Comparison of ENCODE assay signal across 18 cellular contexts in the genomic region with DNA sequence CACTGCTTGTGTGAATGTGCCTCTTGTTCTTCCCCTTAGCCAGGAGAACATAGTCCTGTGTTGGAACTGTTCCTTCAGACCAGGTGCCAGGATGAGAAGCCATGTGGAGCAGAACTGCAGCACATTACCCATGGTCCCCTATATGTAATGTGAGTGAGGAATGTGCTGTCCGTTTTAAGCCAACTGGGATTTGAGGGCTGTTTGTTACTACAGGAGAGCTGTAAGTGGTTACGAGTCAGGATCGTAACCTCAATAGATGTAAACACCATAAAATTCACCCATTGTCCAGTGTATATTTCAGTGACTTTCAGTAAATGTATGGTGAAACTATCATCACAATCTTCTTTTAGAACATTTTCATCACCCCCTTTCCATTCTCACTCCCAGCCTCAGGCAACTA. TPM values are rescaled to one million over a fixed set of nuclear protein-coding genes. Genes with fewer than 3 reads are reported as not detected.
DNase-seq lines count a peak whose midpoint lies in the region; ATAC-seq and TF ChIP-seq lines count a peak whose summit lies in the region.
"Had no signal": no experiment of that assay in that cellular context is flagged by ENCODE, and none has a peak within 500 bp of the region (broad histone marks: within the 10 kb centered on the region; RNA-seq: fewer than 3 reads in every experiment).

No MANE protein-coding gene starts in this region.

- no peaks in the 10 kb centered on the region for H3K36me3 ChIP-seq in PC-3 (ENCODE audit: low read depth, low read length)
- H3K36me3 ChIP-seq in effector memory CD4-positive, alpha-beta T cell (ENCODE audit: control insufficient read depth, insufficient read depth, low read length) = peaks cover 3% of the 10 kb centered on the region

- peak overlapping the region; percentile 24 for H3K27ac ChIP-seq in PC-3 (ENCODE audit: low read length)
- no peak overlapping the region for H3K27ac ChIP-seq in effector memory CD4-positive, alpha-beta T cell (ENCODE audit: insufficient read depth, low read length, poor library complexity, severe bottlenecking)
- H3K27ac ChIP-seq: KMS-11 had no signal

- no peaks in the 10 kb centered on the region for H3K9me3 ChIP-seq in PC-3 (ENCODE audit: low read length)
- H3K9me3 ChIP-seq in effector memory CD4-positive, alpha-beta T cell (ENCODE audit: control insufficient read depth, low read length) = no peaks in the 10 kb centered on the region
- H3K9me3 ChIP-seq: HAP-1 had no signal

- DNase-seq in ELR (ENCODE audit: low read depth) (peak; percentile 65), PC-3 (peak; percentile 71), fibroblast of peridontal ligament (ENCODE audit: extremely low read depth) (peak; percentile 31), skeletal muscle cell (ENCODE audit: low read depth) (peak; percentile 41), NCI-H1694 treated with DMSO at 0.1 percent for 48 hours (lab: John Stamatoyannopoulos, UW) (no peak), SKM-1 (lab: John Stamatoyannopoulos, UW; ENCODE audit: unreplicated experiment) (no peak), amygdala (lab: John Stamatoyannopoulos, UW) (no peak)
- no peak for DNase-seq in effector memory CD4-positive, alpha-beta T cell
- DNase-seq: AML-193, DMS 273 treated with DMSO at 0.1 percent for 48 hours, NCI-H1105 treated with DMSO at 0.1 percent for 48 hours, NCI-H187, NCI-H345, NCI-H69, SHP77 treated with DMSO at 0.1 percent for 48 hours had no signal

- no peaks in the 10 kb centered on the region for H3K9me2 ChIP-seq in PC-3 (replicated peaks; ENCODE audit: low read length)

- H3K4me2 ChIP-seq in PC-3 (ENCODE audit: low read length) = no peak overlapping the region
- H3K4me2 ChIP-seq: KMS-11 had no signal

- no peaks in the 10 kb centered on the region for H3F3A ChIP-seq in PC-3 (ENCODE audit: low read length, unreplicated experiment)

- TF ChIP-seq CTCF in PC-3 (conservative IDR thresholded peaks at IDR 0.05; ENCODE audit: low read depth, low read length) = no peak

- no peaks in the 10 kb centered on the region for H3K27me3 ChIP-seq in PC-3 (ENCODE audit: low read length)
- no peaks in the 10 kb centered on the region for H3K27me3 ChIP-seq in effector memory CD4-positive, alpha-beta T cell (replicated peaks; ENCODE audit: control insufficient read depth, insufficient read depth, low read length, poor library complexity, severe bottlenecking)

- H3K4me3 ChIP-seq in PC-3 (ENCODE audit: low read length) (no peak overlapping the region), skeletal muscle cell (ENCODE audit: low read depth, low read length) (no peak overlapping the region)
- no peak overlapping the region for H3K4me3 ChIP-seq in effector memory CD4-positive, alpha-beta T cell (ENCODE audit: insufficient read depth, low read depth, low read length, poor library complexity, severe bottlenecking)
- H3K4me3 ChIP-seq: HAP-1 had no signal

- ATAC-seq in PC-3 = peak; percentile 97
- ATAC-seq: SK-N-SH treated with all-trans-retinoic acid at 6 μM for 48 hours had no signal

- no TSS peak for BruUV-seq in PC-3 (replicated peaks; lab: Mats Ljungman, UMichigan)

- intact Hi-C loops in PC-3 (cut with micrococcal nuclease) = no loop called here

- H4K20me1 ChIP-seq in PC-3 (ENCODE audit: low read length) = no peaks in the 10 kb centered on the region

- no peak overlapping the region for H2AFZ ChIP-seq in PC-3 (ENCODE audit: low read length)

- H3K9ac ChIP-seq in PC-3 (ENCODE audit: low read length) = no peak overlapping the region
- H3K9ac ChIP-seq: KMS-11 had no signal

- H3K79me2 ChIP-seq in PC-3 (ENCODE audit: low read length) = no peaks in the 10 kb centered on the region

- CTCF ChIA-PET in PC-3 (lab: Charles Lee) = interaction anchor here (1.1 kb wide), 1 partner anchor 65 kb away, joined by 3 read pairs; no protein-coding TSS in a partner anchor

- POLR2A ChIA-PET in PC-3 (lab: Charles Lee; ENCODE audit: unreplicated experiment) = interaction anchor here (0.6 kb wide), 1 partner anchor 37 kb away, joined by 3 read pairs; no protein-coding TSS in a partner anchor

- H3K4me1 ChIP-seq in PC-3 (ENCODE audit: insufficient read depth, low read length) = peaks cover 6% of the 10 kb centered on the region; the same call in 1 of the 2 replicates
- no peaks in the 10 kb centered on the region for H3K4me1 ChIP-seq in effector memory CD4-positive, alpha-beta T cell (ENCODE audit: control insufficient read depth, insufficient read depth, low read length, poor library complexity, severe bottlenecking)

RNA-seq across cellular contexts. Expression of gene SCAP, which starts 10.1 kb away (rescaled TPM):
- total RNA-seq in PC-3 (2014; rRNA removed) = 84.7 and 95.6 TPM in 2 replicates

RNA-seq across cellular contexts. Expression of gene ELP6, which starts 27.7 kb away (rescaled TPM):
- total RNA-seq in PC-3 (2014; rRNA removed) = 64.5 and 97.9 TPM in 2 replicates

Comparison
In these comparisons a context has a peak if more than half of its experiments do, and no peak if none do; other contexts are left out.
1. DNase-seq: peak in ELR (single experiment), PC-3 (single experiment), fibroblast of peridontal ligament (single experiment) and skeletal muscle cell (single experiment); none in NCI-H1694 treated with DMSO at 0.1 percent for 48 hours (single experiment), SKM-1 (single experiment), effector memory CD4-positive, alpha-beta T cell (0 of 3) and amygdala (0 of 56).